ENCODE assay signal across 20 cellular contexts in genomic region chr2:10397878-10398277, GRCh38. TPM values are rescaled to one million over a fixed set of nuclear protein-coding genes. Genes with fewer than 3 reads are reported as not detected.
DNase-seq lines count a peak whose midpoint lies in the region; ATAC-seq and TF ChIP-seq lines count a peak whose summit lies in the region.
"Had no signal": no experiment of that assay in that cellular context is flagged by ENCODE, and none has a peak within 500 bp of the region (broad histone marks: within the 10 kb centered on the region; RNA-seq: fewer than 3 reads in every experiment).

No MANE protein-coding gene starts in this region.

- H3K27ac ChIP-seq in left ventricle myocardium inferior (replicated peaks) (peak overlapping the region; percentile 64), uterus (peak overlapping the region; percentile 17 to 42)
- H3K27ac ChIP-seq in naive thymus-derived CD4-positive, alpha-beta T cell (ENCODE audit: low read depth, low read length): peak overlapping the region; percentile 12
- H3K27ac ChIP-seq: parathyroid adenoma, thoracic aorta had no signal

- ATAC-seq in T-cell (replicated peaks in 1 of 4) (no peak), GM21529 (IDR thresholded peaks at IDR 0.05; ENCODE audit: unreplicated experiment) (no peak)
- ATAC-seq in naive thymus-derived CD4-positive, alpha-beta T cell: no peak

- H3K9me3 Mint-ChIP-seq in T-cell: no peaks in the 10 kb centered on the region
- peaks cover 0 to 7% (median 0%) of the 10 kb centered on the region in 11 donors for H3K9me3 Mint-ChIP-seq in naive thymus-derived CD4-positive, alpha-beta T cell

- TF ChIP-seq POLR2A in uterus (IDR thresholded peaks at IDR 0.05): no peak

- no peaks in the 10 kb centered on the region for H3K9me3 ChIP-seq in left ventricle myocardium inferior (replicated peaks)
- no peaks in the 10 kb centered on the region for H3K9me3 ChIP-seq in naive thymus-derived CD4-positive, alpha-beta T cell (ENCODE audit: control insufficient read depth in 2 of 3, low read length in 3 of 3)
- no peaks in the 10 kb centered on the region for H3K9me3 ChIP-seq in uterus
- H3K9me3 ChIP-seq: sigmoid colon, SK-N-SH, thoracic aorta had no signal

- H3K36me3 ChIP-seq in left ventricle myocardium inferior: no peaks in the 10 kb centered on the region
- peaks cover 0 to 38% (median 0%) of the 10 kb centered on the region in 3 experiments for H3K36me3 ChIP-seq in naive thymus-derived CD4-positive, alpha-beta T cell (ENCODE audit: control insufficient read depth in 2 of 3, insufficient read depth in 3 of 3, low read length in 3 of 3)
- no peaks in the 10 kb centered on the region for H3K36me3 ChIP-seq in uterus
- H3K36me3 ChIP-seq: sigmoid colon, thoracic aorta had no signal

- POLR2A ChIA-PET in T-cell (lab: Charles Lee): interaction anchor here in 1 of 2 donors (0.9 kb wide), 1 partner anchor 15 kb away, joined by 3 read pairs; no protein-coding TSS in a partner anchor
- POLR2A ChIA-PET in naive thymus-derived CD4-positive, alpha-beta T cell (lab: Charles Lee): no interaction called here

- H3K27me3 Mint-ChIP-seq in T-cell: no peaks in the 10 kb centered on the region
- peaks cover 0 to 2% (median 0%) of the 10 kb centered on the region in 5 donors for H3K27me3 Mint-ChIP-seq in naive thymus-derived CD4-positive, alpha-beta T cell
- H3K27me3 Mint-ChIP-seq: brain had no signal

- intact Hi-C loops in left ventricle myocardium inferior (cut with micrococcal nuclease) (no loop called here), cardiac septum (cut with DNase I) (no loop called here), uterus (cut with DNase I; ENCODE audit: low total_unique reads) (no loop called here)
- intact Hi-C loops in naive thymus-derived CD4-positive, alpha-beta T cell (cut with micrococcal nuclease): no loop called here

- H3K27ac Mint-ChIP-seq in T-cell: peak overlapping the region; percentile 32 to 40
- peak overlapping the region in 8 of 9 donors; percentile 36 to 89 (median 60) for H3K27ac Mint-ChIP-seq in naive thymus-derived CD4-positive, alpha-beta T cell
- H3K27ac Mint-ChIP-seq: activated naive CD8-positive, alpha-beta T cell treated with anti-CD3 and anti-CD28 coated beads, Interleukin-2, amount 10 ng/mL, durations not matched to agents 7 days and 5 days had no signal

- H3K4me1 ChIP-seq in left ventricle myocardium inferior (peaks cover 67% of the 10 kb centered on the region), uterus (peaks cover 0 to 4% of the 10 kb centered on the region in 2 donors)
- peaks cover 12 to 28% of the 10 kb centered on the region in 2 donors for H3K4me1 ChIP-seq in naive thymus-derived CD4-positive, alpha-beta T cell (ENCODE audit: control insufficient read depth in 2 of 2, insufficient read depth in 2 of 2, low read length in 2 of 2)
- H3K4me1 ChIP-seq: parathyroid adenoma had no signal

- H3K27me3 ChIP-seq in left ventricle myocardium inferior (ENCODE audit: low read depth) (no peaks in the 10 kb centered on the region), uterus (no peaks in the 10 kb centered on the region)
- H3K27me3 ChIP-seq in naive thymus-derived CD4-positive, alpha-beta T cell (ENCODE audit: control insufficient read depth in 2 of 2, insufficient read depth in 2 of 2, low read length in 2 of 2): no peaks in the 10 kb centered on the region
- H3K27me3 ChIP-seq: sigmoid colon had no signal

- DNase-seq in left ventricle myocardium inferior (no peak), cardiac septum (ENCODE audit: low spot score) (no peak), T-cell (no peak), uterus (no peak), SKM-1 (lab: John Stamatoyannopoulos, UW; ENCODE audit: unreplicated experiment) (no peak), NCI-H1105 treated with DMSO at 0.1 percent for 48 hours (lab: John Stamatoyannopoulos, UW) (no peak)
- no peak for DNase-seq in naive thymus-derived CD4-positive, alpha-beta T cell
- DNase-seq: activated CD4-positive, CD25-positive, alpha-beta regulatory T cell; activated naive CD8-positive, alpha-beta T cell treated with anti-CD3 and anti-CD28 coated beads, Interleukin-2, amount 10 ng/mL, durations not matched to agents 7 days and 5 days; DND-41; immature natural killer cell; NCI-H1048; NCI-H2081; NCI-H446; SK-N-SH had no signal

- H3K4me3 ChIP-seq in left ventricle myocardium inferior (no peak overlapping the region), uterus (no peak overlapping the region)
- no peak overlapping the region for H3K4me3 ChIP-seq in naive thymus-derived CD4-positive, alpha-beta T cell (ENCODE audit: low read length)
- H3K4me3 ChIP-seq: sigmoid colon, thoracic aorta had no signal

- H3K4me1 Mint-ChIP-seq in T-cell: peaks cover 51 to 56% (median 54%) of the 10 kb centered on the region in 3 donors
- H3K4me1 Mint-ChIP-seq in naive thymus-derived CD4-positive, alpha-beta T cell: peaks cover 25 to 70% (median 61%) of the 10 kb centered on the region in 7 donors

- H3K36me3 Mint-ChIP-seq in T-cell: peaks cover 21% of the 10 kb centered on the region
- H3K36me3 Mint-ChIP-seq in naive thymus-derived CD4-positive, alpha-beta T cell: peaks cover 0 to 26% (median 16%) of the 10 kb centered on the region in 5 donors

- no peak for TF ChIP-seq CTCF in left ventricle myocardium inferior (IDR thresholded peaks at IDR 0.05; ENCODE audit: borderline replicate concordance)
- no peak for TF ChIP-seq CTCF in uterus (IDR thresholded peaks at IDR 0.05)

- no peak overlapping the region for H3K4me3 Mint-ChIP-seq in T-cell
- no peak overlapping the region for H3K4me3 Mint-ChIP-seq in naive thymus-derived CD4-positive, alpha-beta T cell
- H3K4me3 Mint-ChIP-seq: activated naive CD8-positive, alpha-beta T cell treated with anti-CD3 and anti-CD28 coated beads, Interleukin-2, amount 10 ng/mL, durations not matched to agents 7 days and 5 days; brain had no signal

- CTCF ChIA-PET in T-cell (lab: Charles Lee): no interaction called here
- CTCF ChIA-PET in naive thymus-derived CD4-positive, alpha-beta T cell (lab: Charles Lee): no interaction called here

RNA-seq across cellular contexts. Expression of gene ODC1, which starts 50.2 kb away (rescaled TPM):
- total RNA-seq in left ventricle myocardium inferior (41.7 TPM), cardiac septum (58.0 TPM), T-cell (100 to 1,000 TPM in 1 of 5 donors, 10 to 100 TPM in 4; 40.6 to 102 (median 53.3) TPM), uterus (100 to 1,000 TPM in 1 of 4 donors, 10 to 100 TPM in 3; 39.5 to 140 (median 57.6) TPM)
- 10 to 100 TPM; 32.7 to 88.2 (median 52.4) TPM for total RNA-seq in naive thymus-derived CD4-positive, alpha-beta T cell
- polyA plus RNA-seq in naive thymus-derived CD4-positive, alpha-beta T cell: 10 to 100 TPM; 48.3 to 66.5 TPM

Comparison
In these comparisons a context has a peak if more than half of its experiments do, and no peak if none do; other contexts are left out.
1. H3K27ac ChIP-seq: peak in every context shown above with its lines; median percentile 64 in left ventricle myocardium inferior; 30 in uterus; 12 in naive thymus-derived CD4-positive, alpha-beta T cell.